ENCODE assay signal across 8 cellular contexts in the genomic region with DNA sequence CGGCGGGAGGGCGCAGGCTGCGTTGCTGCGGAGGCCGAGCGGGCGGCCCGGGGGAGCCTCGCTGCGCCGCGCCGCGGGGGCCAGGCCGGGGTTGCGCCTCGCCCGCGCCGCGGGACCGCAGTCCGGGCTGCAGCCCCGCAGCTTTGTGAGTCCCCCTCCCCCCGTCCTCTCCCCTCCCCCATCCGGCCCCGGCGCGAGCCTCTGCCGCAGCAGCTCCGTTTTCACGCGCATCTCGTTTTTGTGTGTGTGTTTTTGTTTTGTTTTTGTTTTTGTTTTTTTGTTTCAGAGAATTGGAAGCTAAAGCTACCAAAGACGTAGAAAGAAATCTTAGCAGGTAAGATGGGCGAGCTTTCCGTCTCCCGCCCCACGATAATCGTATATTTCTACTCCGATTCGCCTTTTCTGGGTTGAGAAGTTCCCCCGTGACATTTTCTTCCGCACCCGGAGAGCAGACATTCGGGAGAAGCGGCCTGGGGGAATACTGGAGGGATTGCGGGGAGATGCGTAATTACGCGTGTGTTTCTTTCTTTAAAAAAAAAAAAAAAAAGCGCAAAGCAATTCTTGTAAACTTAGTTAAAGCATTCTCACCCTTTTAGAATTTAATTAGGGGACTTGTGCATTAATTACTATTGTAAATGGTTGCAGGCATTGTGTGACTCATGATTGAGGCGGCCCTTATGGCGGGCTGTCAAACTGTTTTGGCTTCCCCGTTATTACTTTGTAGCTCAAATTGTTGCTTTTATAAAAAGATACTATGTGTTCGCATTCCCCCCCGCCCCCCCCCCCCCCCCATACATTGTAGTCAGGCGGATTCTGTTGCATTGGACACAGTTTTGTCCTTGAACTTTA. TPM values are rescaled to one million over a fixed set of nuclear protein-coding genes. Genes with fewer than 3 reads are reported as not detected.
A peak's percentile ranks its signal among the peaks of the same experiment; 100 is the strongest.
DNase-seq lines count a peak whose midpoint lies in the region; ATAC-seq and TF ChIP-seq lines count a peak whose summit lies in the region.

No MANE protein-coding gene starts in this region.

- peak overlapping the region; percentile 98 for H3K27ac ChIP-seq in CD8-positive, alpha-beta T cell (ENCODE audit: low read depth, low read length)
- H3K27ac ChIP-seq in PC-9, result peak overlapping the region; percentile 65
- peak overlapping the region; percentile 94 to 98 (median 96) for H3K27ac ChIP-seq in sigmoid colon

- no peak for TF ChIP-seq POLR2A in sigmoid colon (IDR thresholded peaks at IDR 0.05)

- DNase-seq in CD8-positive, alpha-beta T cell, result peak in 5 of 7 experiments; percentile 28 to 42 (median 37)
- DNase-seq in PC-9, result peak in 1 of 2 experiments; percentile 3
- peak; percentile 61 for DNase-seq in adipocyte (ENCODE audit: low read depth)
- peak; percentile 40 for DNase-seq in hepatic stellate cell (ENCODE audit: low spot score)
- DNase-seq in sigmoid colon, result peak; percentile 65

- H4K20me1 ChIP-seq in PC-9 (ENCODE audit: insufficient read depth), result peaks cover 14% of the 10 kb centered on the region

- H3K27me3 Mint-ChIP-seq in CD8-positive, alpha-beta T cell (ENCODE audit: low read depth), result no peaks in the 10 kb centered on the region

- H3K4me1 Mint-ChIP-seq in CD8-positive, alpha-beta T cell (ENCODE audit: low read depth), result peaks cover 52% of the 10 kb centered on the region

- peak overlapping the region; percentile 85 for H3K4me2 ChIP-seq in PC-9

- peaks cover 57% of the 10 kb centered on the region for H3K79me2 ChIP-seq in PC-9 (ENCODE audit: low read depth)

- H3K27ac Mint-ChIP-seq in CD8-positive, alpha-beta T cell, result peak overlapping the region; percentile 98

- peaks cover 4% of the 10 kb centered on the region for H3K36me3 ChIP-seq in CD8-positive, alpha-beta T cell (ENCODE audit: insufficient read depth, low read length)
- H3K36me3 ChIP-seq in PC-9 (ENCODE audit: low read depth) (peaks cover 10% of the 10 kb centered on the region; the same call in 1 of the 2 replicates), adipocyte (ENCODE audit: control insufficient read depth, insufficient read depth, low read length, severe bottlenecking) (peaks cover 14% of the 10 kb centered on the region), sigmoid colon (peaks cover 0 to 12% (median 3%) of the 10 kb centered on the region in 4 donors)

- no peaks in the 10 kb centered on the region for H3K9me3 Mint-ChIP-seq in CD8-positive, alpha-beta T cell

- ATAC-seq in CD8-positive, alpha-beta T cell, result peak; percentile 41
- ATAC-seq in GM21723 (IDR thresholded peaks at IDR 0.05; ENCODE audit: unreplicated experiment) (peak; percentile 27), GM18498 (IDR thresholded peaks at IDR 0.05; ENCODE audit: unreplicated experiment) (no peak), GM18520 (IDR thresholded peaks at IDR 0.05; ENCODE audit: unreplicated experiment) (no peak)

- BruUV-seq in PC-9 (replicated peaks; lab: Mats Ljungman, UMichigan), result no TSS peak

- no peaks in the 10 kb centered on the region for H3K27me3 ChIP-seq in CD8-positive, alpha-beta T cell (ENCODE audit: insufficient read depth, low read length)
- no peaks in the 10 kb centered on the region for H3K27me3 ChIP-seq in PC-9 (ENCODE audit: insufficient read depth, low read depth)
- H3K27me3 ChIP-seq in adipocyte (replicated peaks; ENCODE audit: control insufficient read depth, insufficient read depth, low read length), result no peaks in the 10 kb centered on the region
- no peaks in the 10 kb centered on the region for H3K27me3 ChIP-seq in sigmoid colon

- peaks cover 34% of the 10 kb centered on the region for H3K36me3 Mint-ChIP-seq in CD8-positive, alpha-beta T cell

- H3K9ac ChIP-seq in adipocyte (ENCODE audit: low read length), result peak overlapping the region; percentile 98

- peak overlapping the region; percentile 93 for H3K4me3 ChIP-seq in CD8-positive, alpha-beta T cell (ENCODE audit: low read depth, low read length)
- H3K4me3 ChIP-seq in PC-9, result peak overlapping the region; percentile 83
- peak overlapping the region; percentile 94 for H3K4me3 ChIP-seq in adipocyte (ENCODE audit: low read length)
- peak overlapping the region; percentile 78 to 82 (median 79) for H3K4me3 ChIP-seq in sigmoid colon

- TF ChIP-seq EP300 in sigmoid colon (IDR thresholded peaks at IDR 0.05), result no peak

- no peaks in the 10 kb centered on the region for H3K9me2 ChIP-seq in PC-9 (ENCODE audit: insufficient read depth)

- TF ChIP-seq CTCF in CD8-positive, alpha-beta T cell (IDR thresholded peaks at IDR 0.05), result no peak
- no peak for TF ChIP-seq CTCF in PC-9 (conservative IDR thresholded peaks at IDR 0.05)
- TF ChIP-seq CTCF in sigmoid colon (IDR thresholded peaks at IDR 0.05), result no peak

- H3K4me3 Mint-ChIP-seq in CD8-positive, alpha-beta T cell, result peak overlapping the region; percentile 95

- WGBS in sigmoid colon, 2 donors, result 1% methylated on average over 59 of the region's 59 CpGs

- H3K9me3 ChIP-seq in CD8-positive, alpha-beta T cell (ENCODE audit: low read length), result no peaks in the 10 kb centered on the region
- H3K9me3 ChIP-seq in PC-9 (ENCODE audit: insufficient read depth, low read depth) (no peaks in the 10 kb centered on the region), adipocyte (ENCODE audit: control insufficient read depth, low read length) (no peaks in the 10 kb centered on the region), sigmoid colon (no peaks in the 10 kb centered on the region)

- H3K4me1 ChIP-seq in CD8-positive, alpha-beta T cell (ENCODE audit: insufficient read depth, low read length), result peaks cover 40% of the 10 kb centered on the region
- H3K4me1 ChIP-seq in PC-9 (replicated peaks; ENCODE audit: insufficient read depth) (peaks cover 40% of the 10 kb centered on the region), adipocyte (ENCODE audit: control insufficient read depth, insufficient read depth, low read length) (peaks cover 47% of the 10 kb centered on the region), sigmoid colon (peaks cover 0 to 50% (median 43%) of the 10 kb centered on the region in 4 donors)

- CTCF ChIA-PET in CD8-positive, alpha-beta T cell (lab: Charles Lee), result no interaction called here
- CTCF ChIA-PET in PC-9 (lab: Charles Lee), result interaction anchor here (0.6 to 1.0 kb wide), 5 partner anchors 28 to 204 kb away, joined by 3 to 15 read pairs (median 7); no protein-coding TSS in a partner anchor

- POLR2A ChIA-PET in CD8-positive, alpha-beta T cell (lab: Charles Lee), result interaction anchor here (0.6 to 1.4 kb wide), 5 partner anchors 15 to 189 kb away, joined by 3 to 7 read pairs (median 4); no protein-coding TSS in a partner anchor
- POLR2A ChIA-PET in PC-9 (lab: Charles Lee; ENCODE audit: unreplicated experiment), result interaction anchor here (0.7 kb wide), 3 partner anchors 23 to 152 kb away, joined by 8 to 11 read pairs (median 10); no protein-coding TSS in a partner anchor

- intact Hi-C loops in CD8-positive, alpha-beta T cell (cut with DNase I, micrococcal nuclease), result loop anchor here (1.0 to 10.0 kb wide), 5 partner anchors 42 to 525 kb away; a partner anchor contains a TSS
- intact Hi-C loops in PC-9 (cut with micrococcal nuclease; ENCODE audit: unreplicated experiment) (loop anchor here (1.0 kb wide), 2 partner anchors 29 to 84 kb away; no protein-coding TSS in a partner anchor), sigmoid colon (cut with DNase I) (loop anchor here (1.0 to 10.0 kb wide), 5 partner anchors 29 to 185 kb away; no protein-coding TSS in a partner anchor)

- H2AFZ ChIP-seq in PC-9, result peak overlapping the region; percentile 74

- peaks cover 18% of the 10 kb centered on the region for H3F3A ChIP-seq in PC-9 (ENCODE audit: insufficient read depth, low read depth)

RNA-seq across cellular contexts. Expression of a gene that starts 0.7 kb away (rescaled TPM):
- 10 to 100 TPM; 65.2 to 73.4 TPM for total RNA-seq in CD8-positive, alpha-beta T cell
- 66.8 and 84.8 TPM in 2 replicates for total RNA-seq in PC-9 (2021)
- total RNA-seq in sigmoid colon, result 100 to 1,000 TPM in 1 of 4 donors, 10 to 100 TPM in 3; 42.8 to 129 (median 64.9) TPM
- 10 to 100 TPM in 1 of 3 donors, 1 to 10 TPM in 2; 4.6 to 18.9 (median 5.4) TPM for polyA plus RNA-seq in sigmoid colon

Comparison
In these comparisons a context has a peak if more than half of its experiments do, and no peak if none do; other contexts are left out.
1. ATAC-seq: peak in CD8-positive, alpha-beta T cell (single experiment) and GM21723 (single experiment); none in GM18498 (single experiment) and GM18520 (single experiment).
2. Peak in every context shown above with its lines, with median percentiles within 50 percentile points of each other: H3K27ac ChIP-seq and H3K4me3 ChIP-seq.